1 cellular context compared by ENCODE assay signal in the genomic region with DNA sequence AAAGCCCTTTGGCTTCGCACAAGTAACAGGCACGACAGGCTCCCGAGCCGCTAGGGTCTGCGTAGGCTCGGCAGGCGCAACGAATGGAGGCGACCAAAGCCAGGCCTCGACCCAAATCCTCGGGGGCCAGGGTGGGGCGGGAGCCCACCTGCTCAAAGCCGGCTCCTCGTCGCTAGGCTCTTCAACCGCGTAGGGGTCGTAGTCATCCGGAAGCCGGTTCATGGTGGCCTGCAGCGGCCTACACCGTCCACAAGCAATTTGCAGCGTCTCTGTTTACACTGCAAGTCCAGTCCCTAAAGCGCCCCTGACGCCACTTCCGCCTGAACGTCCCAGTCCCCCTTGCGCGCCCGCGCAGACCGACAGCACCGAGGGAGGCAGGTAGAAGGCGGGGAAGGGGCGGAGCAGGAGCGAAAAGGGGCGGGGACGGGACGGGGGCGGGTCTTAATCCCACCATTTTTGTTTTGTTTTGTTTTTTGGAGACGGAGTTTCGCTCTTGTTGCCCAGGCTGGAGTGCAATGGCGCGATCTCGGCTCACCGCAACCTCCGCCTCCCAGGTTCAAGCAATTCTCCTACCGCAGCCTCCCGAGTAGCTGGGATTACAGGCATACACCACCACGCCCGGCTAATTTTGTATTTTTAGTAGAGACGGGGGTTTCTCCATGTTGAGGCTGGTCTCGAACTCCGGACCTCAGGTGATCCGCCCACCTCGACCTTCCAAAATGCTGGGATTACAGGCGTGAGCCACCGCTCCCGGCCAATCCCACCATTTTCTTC.
TF ChIP-seq lines count a peak whose summit lies in the region.

A gene with protein sequence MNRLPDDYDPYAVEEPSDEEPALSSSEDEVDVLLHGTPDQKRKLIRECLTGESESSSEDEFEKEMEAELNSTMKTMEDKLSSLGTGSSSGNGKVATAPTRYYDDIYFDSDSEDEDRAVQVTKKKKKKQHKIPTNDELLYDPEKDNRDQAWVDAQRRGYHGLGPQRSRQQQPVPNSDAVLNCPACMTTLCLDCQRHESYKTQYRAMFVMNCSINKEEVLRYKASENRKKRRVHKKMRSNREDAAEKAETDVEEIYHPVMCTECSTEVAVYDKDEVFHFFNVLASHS (minus strand): TSS at position 295 of the 774 bp plus-strand sequence. CDS start 73 bp downstream, at position 222.

TF ChIP-seq in endothelial cell of umbilical vein, 7 proteins besides CTCF, POLR2A, EP300 and RAD21 (continued from another document):
- TF ChIP-seq, protein P1, sequence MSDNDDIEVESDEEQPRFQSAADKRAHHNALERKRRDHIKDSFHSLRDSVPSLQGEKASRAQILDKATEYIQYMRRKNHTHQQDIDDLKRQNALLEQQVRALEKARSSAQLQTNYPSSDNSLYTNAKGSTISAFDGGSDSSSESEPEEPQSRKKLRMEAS (IDR thresholded peaks at IDR 0.05; ENCODE audit: insufficient read depth, insufficient read length) = no peak
- TF ChIP-seq POLR2AphosphoS5 (IDR thresholded peaks at IDR 0.05; ENCODE audit: insufficient read depth, low read depth, low read length) (peak; percentile 83), EZH2 (IDR thresholded peaks at IDR 0.05; ENCODE audit: borderline replicate concordance, low read depth, low read length, severe bottlenecking) (no peak)
TF ChIP-seq in endothelial cell of umbilical vein: peak in this region for 1.
